In genomic region chr10:28532509-28533314, GRCh38 we compare ENCODE assay signal across 1 cellular context.
A peak's percentile ranks its signal among the peaks of the same experiment; 100 is the strongest.
TF ChIP-seq lines count a peak whose summit lies in the region.

WAC (plus strand) TSS chr10:28533118; CDS start chr10:28533580, 462 bp downstream.

TF ChIP-seq in K562, 482 proteins besides CTCF, POLR2A, EP300 and RAD21 (continued from another document and continues in another):
- no peak for TF ChIP-seq ZNF280A (IDR thresholded peaks at IDR 0.05; ENCODE audit: low read depth, partially characterized antibody)
- TF ChIP-seq ZFP1 (CRISPR knock-in tag; IDR thresholded peaks at IDR 0.05) = no peak
- TF ChIP-seq KLF10 (CRISPR knock-in tag; IDR thresholded peaks at IDR 0.05) = no peak
- TF ChIP-seq, protein P1, sequence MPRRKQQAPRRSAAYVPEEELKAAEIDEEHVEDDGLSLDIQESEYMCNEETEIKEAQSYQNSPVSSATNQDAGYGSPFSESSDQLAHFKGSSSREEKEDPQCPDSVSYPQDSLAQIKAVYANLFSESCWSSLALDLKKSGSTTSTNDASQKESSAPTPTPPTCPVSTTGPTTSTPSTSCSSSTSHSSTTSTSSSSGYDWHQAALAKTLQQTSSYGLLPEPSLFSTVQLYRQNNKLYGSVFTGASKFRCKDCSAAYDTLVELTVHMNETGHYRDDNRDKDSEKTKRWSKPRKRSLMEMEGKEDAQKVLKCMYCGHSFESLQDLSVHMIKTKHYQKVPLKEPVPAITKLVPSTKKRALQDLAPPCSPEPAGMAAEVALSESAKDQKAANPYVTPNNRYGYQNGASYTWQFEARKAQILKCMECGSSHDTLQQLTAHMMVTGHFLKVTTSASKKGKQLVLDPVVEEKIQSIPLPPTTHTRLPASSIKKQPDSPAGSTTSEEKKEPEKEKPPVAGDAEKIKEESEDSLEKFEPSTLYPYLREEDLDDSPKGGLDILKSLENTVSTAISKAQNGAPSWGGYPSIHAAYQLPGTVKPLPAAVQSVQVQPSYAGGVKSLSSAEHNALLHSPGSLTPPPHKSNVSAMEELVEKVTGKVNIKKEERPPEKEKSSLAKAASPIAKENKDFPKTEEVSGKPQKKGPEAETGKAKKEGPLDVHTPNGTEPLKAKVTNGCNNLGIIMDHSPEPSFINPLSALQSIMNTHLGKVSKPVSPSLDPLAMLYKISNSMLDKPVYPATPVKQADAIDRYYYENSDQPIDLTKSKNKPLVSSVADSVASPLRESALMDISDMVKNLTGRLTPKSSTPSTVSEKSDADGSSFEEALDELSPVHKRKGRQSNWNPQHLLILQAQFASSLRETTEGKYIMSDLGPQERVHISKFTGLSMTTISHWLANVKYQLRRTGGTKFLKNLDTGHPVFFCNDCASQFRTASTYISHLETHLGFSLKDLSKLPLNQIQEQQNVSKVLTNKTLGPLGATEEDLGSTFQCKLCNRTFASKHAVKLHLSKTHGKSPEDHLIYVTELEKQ (CRISPR knock-in tag; IDR thresholded peaks at IDR 0.05) = no peak
- TF ChIP-seq MCM7 (IDR thresholded peaks at IDR 0.05) = no peak
- TF ChIP-seq FOSL1 (tag; conservative IDR thresholded peaks at IDR 0.05) = no peak
- no peak for TF ChIP-seq ZBTB8A (IDR thresholded peaks at IDR 0.05; ENCODE audit: partially characterized antibody)
- TF ChIP-seq ZNF311 (CRISPR knock-in tag; IDR thresholded peaks at IDR 0.05) = no peak
- no peak for TF ChIP-seq ZNF780A (CRISPR knock-in tag; IDR thresholded peaks at IDR 0.05)
- no peak for TF ChIP-seq GATA2 (CRISPR knock-in tag; IDR thresholded peaks at IDR 0.05)
- no peak; the same call in 1 of the 2 replicates for TF ChIP-seq ZNF274 (IDR thresholded peaks at IDR 0.05; ENCODE audit: borderline replicate concordance, low read depth, low read length)
- no peak for TF ChIP-seq IRF1 (CRISPR knock-in tag; IDR thresholded peaks at IDR 0.05; ENCODE audit: borderline replicate concordance)
- TF ChIP-seq ZBTB26 (CRISPR knock-in tag; IDR thresholded peaks at IDR 0.05) = no peak
- no peak; the same call in 1 of the 2 replicates for TF ChIP-seq CBX1 (IDR thresholded peaks at IDR 0.05; ENCODE audit: low read depth)
- TF ChIP-seq SUPT5H (IDR thresholded peaks at IDR 0.05) = peak; percentile 97
- TF ChIP-seq JUN (IDR thresholded peaks at IDR 0.05; ENCODE audit: borderline replicate concordance, low read depth, low read length) = no peak
- TF ChIP-seq JUN (CRISPR knock-in tag; IDR thresholded peaks at IDR 0.05; ENCODE audit: borderline replicate concordance) = no peak
- no peak for TF ChIP-seq TFE3 (CRISPR knock-in tag; IDR thresholded peaks at IDR 0.05)
- TF ChIP-seq ARID2 (IDR thresholded peaks at IDR 0.05) = 0 out of 2 replicates have a peak, but pooled peaks have one; percentile 22
- no peak for TF ChIP-seq MTF1 (CRISPR knock-in tag; IDR thresholded peaks at IDR 0.05; ENCODE audit: borderline replicate concordance)
- TF ChIP-seq, protein P2, sequence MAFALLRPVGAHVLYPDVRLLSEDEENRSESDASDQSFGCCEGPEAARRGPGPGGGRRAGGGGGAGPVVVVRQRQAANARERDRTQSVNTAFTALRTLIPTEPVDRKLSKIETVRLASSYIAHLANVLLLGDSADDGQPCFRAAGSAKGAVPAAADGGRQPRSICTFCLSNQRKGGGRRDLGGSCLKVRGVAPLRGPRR (CRISPR knock-in tag; IDR thresholded peaks at IDR 0.05) = no peak
- 0 out of 2 replicates have a peak, but pooled peaks have one; percentile 88 for TF ChIP-seq ZNF282 (CRISPR knock-in tag; IDR thresholded peaks at IDR 0.05)
- TF ChIP-seq, protein P3, sequence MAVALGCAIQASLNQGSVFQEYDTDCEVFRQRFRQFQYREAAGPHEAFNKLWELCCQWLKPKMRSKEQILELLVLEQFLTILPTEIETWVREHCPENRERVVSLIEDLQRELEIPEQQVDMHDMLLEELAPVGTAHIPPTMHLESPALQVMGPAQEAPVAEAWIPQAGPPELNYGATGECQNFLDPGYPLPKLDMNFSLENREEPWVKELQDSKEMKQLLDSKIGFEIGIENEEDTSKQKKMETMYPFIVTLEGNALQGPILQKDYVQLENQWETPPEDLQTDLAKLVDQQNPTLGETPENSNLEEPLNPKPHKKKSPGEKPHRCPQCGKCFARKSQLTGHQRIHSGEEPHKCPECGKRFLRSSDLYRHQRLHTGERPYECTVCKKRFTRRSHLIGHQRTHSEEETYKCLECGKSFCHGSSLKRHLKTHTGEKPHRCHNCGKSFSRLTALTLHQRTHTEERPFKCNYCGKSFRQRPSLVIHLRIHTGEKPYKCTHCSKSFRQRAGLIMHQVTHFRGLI (CRISPR knock-in tag; IDR thresholded peaks at IDR 0.05) = no peak
- peak; percentile 64; the same call in 1 of the 2 replicates for TF ChIP-seq ZNF232 (CRISPR knock-in tag; IDR thresholded peaks at IDR 0.05)
- peak; percentile 91 for TF ChIP-seq ELF1 (tag; IDR thresholded peaks at IDR 0.05)
- no peak for TF ChIP-seq ETS2 (tag; IDR thresholded peaks at IDR 0.05; ENCODE audit: borderline replicate concordance, poor library complexity, severe bottlenecking)
- no peak for TF ChIP-seq KDM1A (IDR thresholded peaks at IDR 0.05)
- TF ChIP-seq MYC (IDR thresholded peaks at IDR 0.05; ENCODE audit: low read depth, low read length) = peak; percentile 63
- peak; percentile 68; the same call in 1 of the 2 replicates for TF ChIP-seq MYC (CRISPR knock-in tag; IDR thresholded peaks at IDR 0.05; ENCODE audit: borderline replicate concordance, low read depth)
- 0 out of 2 replicates have a peak, but pooled peaks have one; percentile 8 for TF ChIP-seq SMC3 (conservative IDR thresholded peaks at IDR 0.05; ENCODE audit: insufficient read depth, low read depth, low read length)
- TF ChIP-seq, protein P4, sequence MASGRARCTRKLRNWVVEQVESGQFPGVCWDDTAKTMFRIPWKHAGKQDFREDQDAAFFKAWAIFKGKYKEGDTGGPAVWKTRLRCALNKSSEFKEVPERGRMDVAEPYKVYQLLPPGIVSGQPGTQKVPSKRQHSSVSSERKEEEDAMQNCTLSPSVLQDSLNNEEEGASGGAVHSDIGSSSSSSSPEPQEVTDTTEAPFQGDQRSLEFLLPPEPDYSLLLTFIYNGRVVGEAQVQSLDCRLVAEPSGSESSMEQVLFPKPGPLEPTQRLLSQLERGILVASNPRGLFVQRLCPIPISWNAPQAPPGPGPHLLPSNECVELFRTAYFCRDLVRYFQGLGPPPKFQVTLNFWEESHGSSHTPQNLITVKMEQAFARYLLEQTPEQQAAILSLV (tag; IDR thresholded peaks at IDR 0.05) = no peak
- TF ChIP-seq FOXM1 (IDR thresholded peaks at IDR 0.05; ENCODE audit: low read depth) = no peak
- TF ChIP-seq FOXM1 (CRISPR knock-in tag; IDR thresholded peaks at IDR 0.05; ENCODE audit: low read depth) = no peak
- no peak for TF ChIP-seq KHSRP (IDR thresholded peaks at IDR 0.05)
- no peak for TF ChIP-seq PHF21A (IDR thresholded peaks at IDR 0.05; ENCODE audit: borderline replicate concordance, low read depth)
- TF ChIP-seq SRSF7 (optimal IDR thresholded peaks at IDR 0.05; ENCODE audit: low read depth, low read length) = no peak
- TF ChIP-seq POLR2H (tag; IDR thresholded peaks at IDR 0.05; ENCODE audit: low read depth) = peak; percentile 90
- no peak for TF ChIP-seq PHB2 (IDR thresholded peaks at IDR 0.05; ENCODE audit: low read depth)
- no peak for TF ChIP-seq SREBF2 (CRISPR knock-in tag; IDR thresholded peaks at IDR 0.05)
- no peak for TF ChIP-seq ZNF174 (CRISPR knock-in tag; IDR thresholded peaks at IDR 0.05)
- TF ChIP-seq RBM15 (IDR thresholded peaks at IDR 0.05; ENCODE audit: insufficient read depth, low read length) = no peak
- no peak for TF ChIP-seq KAT2B (IDR thresholded peaks at IDR 0.05; ENCODE audit: low read depth, low read length)
- TF ChIP-seq, protein P5, sequence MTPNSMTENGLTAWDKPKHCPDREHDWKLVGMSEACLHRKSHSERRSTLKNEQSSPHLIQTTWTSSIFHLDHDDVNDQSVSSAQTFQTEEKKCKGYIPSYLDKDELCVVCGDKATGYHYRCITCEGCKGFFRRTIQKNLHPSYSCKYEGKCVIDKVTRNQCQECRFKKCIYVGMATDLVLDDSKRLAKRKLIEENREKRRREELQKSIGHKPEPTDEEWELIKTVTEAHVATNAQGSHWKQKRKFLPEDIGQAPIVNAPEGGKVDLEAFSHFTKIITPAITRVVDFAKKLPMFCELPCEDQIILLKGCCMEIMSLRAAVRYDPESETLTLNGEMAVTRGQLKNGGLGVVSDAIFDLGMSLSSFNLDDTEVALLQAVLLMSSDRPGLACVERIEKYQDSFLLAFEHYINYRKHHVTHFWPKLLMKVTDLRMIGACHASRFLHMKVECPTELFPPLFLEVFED (CRISPR knock-in tag; conservative IDR thresholded peaks at IDR 0.05) = no peak
- TF ChIP-seq DMBX1 (CRISPR knock-in tag; IDR thresholded peaks at IDR 0.05; ENCODE audit: borderline replicate concordance) = no peak
- TF ChIP-seq ZNF561 (CRISPR knock-in tag; conservative IDR thresholded peaks at IDR 0.05) = no peak
- no peak for TF ChIP-seq SMAD1 (IDR thresholded peaks at IDR 0.05; ENCODE audit: low read depth, low read length, partially characterized antibody)
- TF ChIP-seq ZSCAN32 (CRISPR knock-in tag; IDR thresholded peaks at IDR 0.05) = no peak
- TF ChIP-seq, protein P6, sequence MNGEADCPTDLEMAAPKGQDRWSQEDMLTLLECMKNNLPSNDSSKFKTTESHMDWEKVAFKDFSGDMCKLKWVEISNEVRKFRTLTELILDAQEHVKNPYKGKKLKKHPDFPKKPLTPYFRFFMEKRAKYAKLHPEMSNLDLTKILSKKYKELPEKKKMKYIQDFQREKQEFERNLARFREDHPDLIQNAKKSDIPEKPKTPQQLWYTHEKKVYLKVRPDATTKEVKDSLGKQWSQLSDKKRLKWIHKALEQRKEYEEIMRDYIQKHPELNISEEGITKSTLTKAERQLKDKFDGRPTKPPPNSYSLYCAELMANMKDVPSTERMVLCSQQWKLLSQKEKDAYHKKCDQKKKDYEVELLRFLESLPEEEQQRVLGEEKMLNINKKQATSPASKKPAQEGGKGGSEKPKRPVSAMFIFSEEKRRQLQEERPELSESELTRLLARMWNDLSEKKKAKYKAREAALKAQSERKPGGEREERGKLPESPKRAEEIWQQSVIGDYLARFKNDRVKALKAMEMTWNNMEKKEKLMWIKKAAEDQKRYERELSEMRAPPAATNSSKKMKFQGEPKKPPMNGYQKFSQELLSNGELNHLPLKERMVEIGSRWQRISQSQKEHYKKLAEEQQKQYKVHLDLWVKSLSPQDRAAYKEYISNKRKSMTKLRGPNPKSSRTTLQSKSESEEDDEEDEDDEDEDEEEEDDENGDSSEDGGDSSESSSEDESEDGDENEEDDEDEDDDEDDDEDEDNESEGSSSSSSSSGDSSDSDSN (IDR thresholded peaks at IDR 0.05; ENCODE audit: borderline replicate concordance in 1 of 2, low read depth in 2 of 2, low read length in 2 of 2) = peak; percentile 28 to 89; a peak in 1 of 4 replicates
- no peak for TF ChIP-seq RHOXF2B (CRISPR knock-in tag; conservative IDR thresholded peaks at IDR 0.05)
- peak; percentile 61 for TF ChIP-seq ATF7 (IDR thresholded peaks at IDR 0.05)
- TF ChIP-seq FIP1L1 (IDR thresholded peaks at IDR 0.05; ENCODE audit: low read depth, low read length, poor library complexity, severe bottlenecking) = peak; percentile 44
- TF ChIP-seq STAT5B (CRISPR knock-in tag; IDR thresholded peaks at IDR 0.05) = no peak
- no peak for TF ChIP-seq POLR2AphosphoS2 (IDR thresholded peaks at IDR 0.05; ENCODE audit: low read length)
- peak in 1 of 2 experiments; percentile 83; a peak in 1 of 4 replicates for TF ChIP-seq KDM4B (IDR thresholded peaks at IDR 0.05; ENCODE audit: borderline replicate concordance in 2 of 2, low read depth in 1 of 2)
- TF ChIP-seq CXXC5 (CRISPR knock-in tag; IDR thresholded peaks at IDR 0.05) = peak; percentile 67
- TF ChIP-seq, protein P7, sequence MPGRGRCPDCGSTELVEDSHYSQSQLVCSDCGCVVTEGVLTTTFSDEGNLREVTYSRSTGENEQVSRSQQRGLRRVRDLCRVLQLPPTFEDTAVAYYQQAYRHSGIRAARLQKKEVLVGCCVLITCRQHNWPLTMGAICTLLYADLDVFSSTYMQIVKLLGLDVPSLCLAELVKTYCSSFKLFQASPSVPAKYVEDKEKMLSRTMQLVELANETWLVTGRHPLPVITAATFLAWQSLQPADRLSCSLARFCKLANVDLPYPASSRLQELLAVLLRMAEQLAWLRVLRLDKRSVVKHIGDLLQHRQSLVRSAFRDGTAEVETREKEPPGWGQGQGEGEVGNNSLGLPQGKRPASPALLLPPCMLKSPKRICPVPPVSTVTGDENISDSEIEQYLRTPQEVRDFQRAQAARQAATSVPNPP (IDR thresholded peaks at IDR 0.05; ENCODE audit: borderline replicate concordance, insufficient read depth, insufficient read length) = no peak
- TF ChIP-seq IRF2 (CRISPR knock-in tag; IDR thresholded peaks at IDR 0.05) = no peak
